2 cellular contexts compared by ENCODE assay signal in the genomic region with DNA sequence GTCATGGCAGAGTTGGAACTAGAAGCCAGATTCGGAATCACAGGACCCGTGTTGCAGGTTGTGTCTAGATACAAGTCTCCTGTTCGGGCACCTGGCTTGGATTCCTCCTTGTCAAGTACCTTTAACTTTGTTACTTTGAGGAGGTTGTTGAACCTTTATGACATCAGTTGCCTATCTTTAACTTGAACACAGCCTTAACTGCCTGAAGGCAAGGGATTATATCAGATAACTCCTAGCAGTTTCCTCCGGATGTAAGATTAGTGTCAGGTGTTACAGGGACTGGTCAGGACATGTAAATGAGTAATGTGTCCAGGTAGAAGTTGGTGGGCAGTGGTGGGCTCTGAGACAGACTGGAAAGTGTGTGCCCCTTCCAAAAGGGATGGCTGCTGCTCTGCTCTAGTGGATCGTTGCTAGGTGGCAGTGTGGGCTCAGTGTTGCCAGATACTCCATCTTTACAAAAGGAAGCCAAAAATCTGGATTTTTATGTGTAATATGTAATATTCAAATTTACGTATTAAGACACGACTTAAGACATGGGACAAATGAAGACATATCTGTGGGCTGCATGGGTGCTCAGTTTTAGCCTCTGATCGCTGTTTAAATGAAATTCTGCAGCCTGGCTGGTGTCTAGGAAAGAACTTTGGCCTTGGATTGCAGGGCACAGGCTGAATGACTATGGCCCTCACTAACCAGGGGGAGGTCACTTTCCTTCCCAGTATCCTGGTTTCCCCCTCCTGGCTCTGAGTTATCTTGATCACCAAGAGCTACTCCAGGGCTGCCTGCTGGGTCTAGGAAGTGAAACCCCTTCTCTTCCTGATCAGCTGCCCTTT.
TF ChIP-seq lines count a peak whose summit lies in the region.

No MANE protein-coding gene starts in this region.

TF ChIP-seq in GM23338, 12 proteins besides CTCF, POLR2A, EP300 and RAD21 (continued from another document):
- TF ChIP-seq, protein P1, sequence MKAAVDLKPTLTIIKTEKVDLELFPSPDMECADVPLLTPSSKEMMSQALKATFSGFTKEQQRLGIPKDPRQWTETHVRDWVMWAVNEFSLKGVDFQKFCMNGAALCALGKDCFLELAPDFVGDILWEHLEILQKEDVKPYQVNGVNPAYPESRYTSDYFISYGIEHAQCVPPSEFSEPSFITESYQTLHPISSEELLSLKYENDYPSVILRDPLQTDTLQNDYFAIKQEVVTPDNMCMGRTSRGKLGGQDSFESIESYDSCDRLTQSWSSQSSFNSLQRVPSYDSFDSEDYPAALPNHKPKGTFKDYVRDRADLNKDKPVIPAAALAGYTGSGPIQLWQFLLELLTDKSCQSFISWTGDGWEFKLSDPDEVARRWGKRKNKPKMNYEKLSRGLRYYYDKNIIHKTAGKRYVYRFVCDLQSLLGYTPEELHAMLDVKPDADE (IDR thresholded peaks at IDR 0.05), result no peak
- TF ChIP-seq STAT1 (IDR thresholded peaks at IDR 0.05; ENCODE audit: unreplicated experiment) (no peak), CREB1 (CRISPR knock-in tag; IDR thresholded peaks at IDR 0.05; ENCODE audit: low read depth) (no peak), POLR2AphosphoS5 (IDR thresholded peaks at IDR 0.05; ENCODE audit: low read depth) (no peak), ZNF331 (CRISPR knock-in tag; IDR thresholded peaks at IDR 0.05; ENCODE audit: low read depth) (no peak), NANOG (IDR thresholded peaks at IDR 0.05; ENCODE audit: borderline replicate concordance) (no peak)

TF ChIP-seq in HepG2, 621 proteins besides CTCF, POLR2A, EP300 and RAD21 (continued from another document):
- TF ChIP-seq RARA (CRISPR knock-in tag; IDR thresholded peaks at IDR 0.05) (0 out of 2 replicates have a peak, but pooled peaks have one; percentile 6), STAG1 (CRISPR knock-in tag; IDR thresholded peaks at IDR 0.05) (peak; percentile 57), ZNF616 (CRISPR knock-in tag; IDR thresholded peaks at IDR 0.05; ENCODE audit: low read depth) (0 out of 2 replicates have a peak, but pooled peaks have one; percentile 22), ZNF556 (CRISPR knock-in tag; IDR thresholded peaks at IDR 0.05; ENCODE audit: borderline replicate concordance) (0 out of 2 replicates have a peak, but pooled peaks have one; percentile 18), ASH2L (IDR thresholded peaks at IDR 0.05; ENCODE audit: insufficient read length, low read depth, low read length) (no peak), ZNF350 (CRISPR knock-in tag; IDR thresholded peaks at IDR 0.05; ENCODE audit: borderline replicate concordance, low read depth) (no peak), ARNTL (CRISPR knock-in tag; IDR thresholded peaks at IDR 0.05) (0 out of 2 replicates have a peak, but pooled peaks have one; percentile 20), DPF2 (CRISPR knock-in tag; IDR thresholded peaks at IDR 0.05; ENCODE audit: borderline replicate concordance, low read depth) (peak; percentile 29; the same call in 1 of the 2 replicates), NFATC3 (CRISPR knock-in tag; IDR thresholded peaks at IDR 0.05) (no peak), ZNF34 (CRISPR knock-in tag; IDR thresholded peaks at IDR 0.05; ENCODE audit: borderline replicate concordance) (0 out of 2 replicates have a peak, but pooled peaks have one; percentile 59), HOXA3 (CRISPR knock-in tag; IDR thresholded peaks at IDR 0.05) (no peak), ZNF337 (CRISPR knock-in tag; IDR thresholded peaks at IDR 0.05; ENCODE audit: borderline replicate concordance, low read depth) (no peak), SMAD3 (CRISPR knock-in tag; IDR thresholded peaks at IDR 0.05) (no peak), HNF4A (CRISPR knock-in tag; IDR thresholded peaks at IDR 0.05) (peak; percentile 62), ZNF577 (CRISPR knock-in tag; IDR thresholded peaks at IDR 0.05; ENCODE audit: borderline replicate concordance, low read depth) (0 out of 2 replicates have a peak, but pooled peaks have one; percentile 81), ZNF224 (CRISPR knock-in tag; IDR thresholded peaks at IDR 0.05) (peak; percentile 56; the same call in 1 of the 2 replicates), JUN (CRISPR knock-in tag; IDR thresholded peaks at IDR 0.05) (peak; percentile 29; the same call in 1 of the 2 replicates), ZFY (CRISPR knock-in tag; IDR thresholded peaks at IDR 0.05) (peak; percentile 22; the same call in 1 of the 2 replicates), ZNF230 (CRISPR knock-in tag; IDR thresholded peaks at IDR 0.05) (peak; percentile 71; the same call in 1 of the 2 replicates), MTA1 (CRISPR knock-in tag; IDR thresholded peaks at IDR 0.05; ENCODE audit: borderline replicate concordance) (peak; percentile 35; the same call in 1 of the 2 replicates)
- TF ChIP-seq, protein P2, sequence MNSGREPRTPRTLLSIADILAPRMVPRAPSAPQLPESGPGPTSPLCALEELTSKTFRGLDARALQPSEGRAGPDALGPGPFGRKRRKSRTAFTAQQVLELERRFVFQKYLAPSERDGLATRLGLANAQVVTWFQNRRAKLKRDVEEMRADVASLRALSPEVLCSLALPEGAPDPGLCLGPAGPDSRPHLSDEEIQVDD (CRISPR knock-in tag; IDR thresholded peaks at IDR 0.05; ENCODE audit: borderline replicate concordance), result 0 out of 2 replicates have a peak, but pooled peaks have one; percentile 47
- TF ChIP-seq, protein P3, sequence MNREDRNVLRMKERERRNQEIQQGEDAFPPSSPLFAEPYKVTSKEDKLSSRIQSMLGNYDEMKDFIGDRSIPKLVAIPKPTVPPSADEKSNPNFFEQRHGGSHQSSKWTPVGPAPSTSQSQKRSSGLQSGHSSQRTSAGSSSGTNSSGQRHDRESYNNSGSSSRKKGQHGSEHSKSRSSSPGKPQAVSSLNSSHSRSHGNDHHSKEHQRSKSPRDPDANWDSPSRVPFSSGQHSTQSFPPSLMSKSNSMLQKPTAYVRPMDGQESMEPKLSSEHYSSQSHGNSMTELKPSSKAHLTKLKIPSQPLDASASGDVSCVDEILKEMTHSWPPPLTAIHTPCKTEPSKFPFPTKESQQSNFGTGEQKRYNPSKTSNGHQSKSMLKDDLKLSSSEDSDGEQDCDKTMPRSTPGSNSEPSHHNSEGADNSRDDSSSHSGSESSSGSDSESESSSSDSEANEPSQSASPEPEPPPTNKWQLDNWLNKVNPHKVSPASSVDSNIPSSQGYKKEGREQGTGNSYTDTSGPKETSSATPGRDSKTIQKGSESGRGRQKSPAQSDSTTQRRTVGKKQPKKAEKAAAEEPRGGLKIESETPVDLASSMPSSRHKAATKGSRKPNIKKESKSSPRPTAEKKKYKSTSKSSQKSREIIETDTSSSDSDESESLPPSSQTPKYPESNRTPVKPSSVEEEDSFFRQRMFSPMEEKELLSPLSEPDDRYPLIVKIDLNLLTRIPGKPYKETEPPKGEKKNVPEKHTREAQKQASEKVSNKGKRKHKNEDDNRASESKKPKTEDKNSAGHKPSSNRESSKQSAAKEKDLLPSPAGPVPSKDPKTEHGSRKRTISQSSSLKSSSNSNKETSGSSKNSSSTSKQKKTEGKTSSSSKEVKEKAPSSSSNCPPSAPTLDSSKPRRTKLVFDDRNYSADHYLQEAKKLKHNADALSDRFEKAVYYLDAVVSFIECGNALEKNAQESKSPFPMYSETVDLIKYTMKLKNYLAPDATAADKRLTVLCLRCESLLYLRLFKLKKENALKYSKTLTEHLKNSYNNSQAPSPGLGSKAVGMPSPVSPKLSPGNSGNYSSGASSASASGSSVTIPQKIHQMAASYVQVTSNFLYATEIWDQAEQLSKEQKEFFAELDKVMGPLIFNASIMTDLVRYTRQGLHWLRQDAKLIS (CRISPR knock-in tag; IDR thresholded peaks at IDR 0.05), result no peak
- TF ChIP-seq, protein P4, sequence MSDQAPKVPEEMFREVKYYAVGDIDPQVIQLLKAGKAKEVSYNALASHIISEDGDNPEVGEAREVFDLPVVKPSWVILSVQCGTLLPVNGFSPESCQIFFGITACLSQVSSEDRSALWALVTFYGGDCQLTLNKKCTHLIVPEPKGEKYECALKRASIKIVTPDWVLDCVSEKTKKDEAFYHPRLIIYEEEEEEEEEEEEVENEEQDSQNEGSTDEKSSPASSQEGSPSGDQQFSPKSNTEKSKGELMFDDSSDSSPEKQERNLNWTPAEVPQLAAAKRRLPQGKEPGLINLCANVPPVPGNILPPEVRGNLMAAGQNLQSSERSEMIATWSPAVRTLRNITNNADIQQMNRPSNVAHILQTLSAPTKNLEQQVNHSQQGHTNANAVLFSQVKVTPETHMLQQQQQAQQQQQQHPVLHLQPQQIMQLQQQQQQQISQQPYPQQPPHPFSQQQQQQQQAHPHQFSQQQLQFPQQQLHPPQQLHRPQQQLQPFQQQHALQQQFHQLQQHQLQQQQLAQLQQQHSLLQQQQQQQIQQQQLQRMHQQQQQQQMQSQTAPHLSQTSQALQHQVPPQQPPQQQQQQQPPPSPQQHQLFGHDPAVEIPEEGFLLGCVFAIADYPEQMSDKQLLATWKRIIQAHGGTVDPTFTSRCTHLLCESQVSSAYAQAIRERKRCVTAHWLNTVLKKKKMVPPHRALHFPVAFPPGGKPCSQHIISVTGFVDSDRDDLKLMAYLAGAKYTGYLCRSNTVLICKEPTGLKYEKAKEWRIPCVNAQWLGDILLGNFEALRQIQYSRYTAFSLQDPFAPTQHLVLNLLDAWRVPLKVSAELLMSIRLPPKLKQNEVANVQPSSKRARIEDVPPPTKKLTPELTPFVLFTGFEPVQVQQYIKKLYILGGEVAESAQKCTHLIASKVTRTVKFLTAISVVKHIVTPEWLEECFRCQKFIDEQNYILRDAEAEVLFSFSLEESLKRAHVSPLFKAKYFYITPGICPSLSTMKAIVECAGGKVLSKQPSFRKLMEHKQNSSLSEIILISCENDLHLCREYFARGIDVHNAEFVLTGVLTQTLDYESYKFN (CRISPR knock-in tag; conservative IDR thresholded peaks at IDR 0.05), result 0 out of 2 replicates have a peak, but pooled peaks have one; percentile 35
- TF ChIP-seq, protein P5, sequence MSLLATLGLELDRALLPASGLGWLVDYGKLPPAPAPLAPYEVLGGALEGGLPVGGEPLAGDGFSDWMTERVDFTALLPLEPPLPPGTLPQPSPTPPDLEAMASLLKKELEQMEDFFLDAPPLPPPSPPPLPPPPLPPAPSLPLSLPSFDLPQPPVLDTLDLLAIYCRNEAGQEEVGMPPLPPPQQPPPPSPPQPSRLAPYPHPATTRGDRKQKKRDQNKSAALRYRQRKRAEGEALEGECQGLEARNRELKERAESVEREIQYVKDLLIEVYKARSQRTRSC (CRISPR knock-in tag; IDR thresholded peaks at IDR 0.05; ENCODE audit: low read depth), result peak; percentile 68; the same call in 1 of the 2 replicates
TF ChIP-seq in HepG2: peak in this region for 30.
